ENCODE assay signal across 35 cellular contexts in the genomic region with DNA sequence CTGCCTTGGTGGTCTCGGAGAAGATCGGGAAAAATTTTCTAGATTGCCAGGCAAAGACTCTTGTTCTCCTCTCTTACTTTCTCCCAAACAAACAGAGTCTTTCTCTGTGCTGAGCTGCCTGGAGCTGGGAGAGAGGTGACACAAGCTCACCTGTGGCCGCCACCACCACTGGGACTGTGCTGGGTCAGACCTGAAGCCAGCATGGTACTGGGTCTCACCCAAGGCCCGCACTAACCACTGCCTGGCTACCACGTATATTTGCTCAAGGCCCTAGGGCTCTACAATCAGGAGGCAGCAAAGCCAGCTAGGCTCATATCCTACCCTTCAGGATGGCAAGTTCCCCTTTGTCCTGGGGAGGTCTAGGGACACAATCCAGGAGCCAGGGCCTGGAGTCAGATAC.
DNase-seq lines count a peak whose midpoint lies in the region; ATAC-seq, FAIRE-seq and TF ChIP-seq lines count a peak whose summit lies in the region.
"Had no signal": no experiment of that assay in that cellular context is flagged by ENCODE, and none has a peak within 500 bp of the region (broad histone marks: within the 10 kb centered on the region; RNA-seq: fewer than 3 reads in every experiment).

No MANE protein-coding gene starts in this region.

- H4K91ac ChIP-seq in H1 (replicated peaks; ENCODE audit: insufficient read length, low read length), result no peak overlapping the region

- peaks cover 4 to 7% (median 7%) of the 10 kb centered on the region in 4 experiments; a peak in 5 of 7 replicates for H3K4me1 ChIP-seq in H1 (replicated peaks in 1 of 4; ENCODE audit: control insufficient read depth in 3 of 4, insufficient read depth in 4 of 4, low read length in 3 of 4)
- no peaks in the 10 kb centered on the region for H3K4me1 ChIP-seq in kidney (ENCODE audit: control insufficient read depth in 1 of 2, insufficient read depth in 1 of 2, low read depth in 1 of 2, low read length in 2 of 2)
- H3K4me1 ChIP-seq in aorta (ENCODE audit: control insufficient read depth in 1 of 2, insufficient read depth in 2 of 2, low read length in 2 of 2), result peaks cover 0 to 2% of the 10 kb centered on the region in 2 donors
- H3K4me1 ChIP-seq: A549; BE2C; BLaER1; BLaER1 treated with 17β-estradiol and CSF1 and Interleukin-3, amounts not matched to agents 10 nM and 100 nM; Caco-2 had no signal

- H4K8ac ChIP-seq in H1 (ENCODE audit: extremely low read depth, insufficient read depth, low read length), result no peak overlapping the region

- H3K36me3 ChIP-seq in H1 (ENCODE audit: control insufficient read depth in 2 of 4, insufficient read depth in 4 of 4, low read length in 3 of 4), result peaks cover 0 to 4% (median 0%) of the 10 kb centered on the region in 4 experiments; a peak in 1 of 8 replicates
- no peaks in the 10 kb centered on the region for H3K36me3 ChIP-seq in kidney (ENCODE audit: control insufficient read depth in 1 of 2, insufficient read depth in 2 of 2, low read length in 2 of 2)
- H3K36me3 ChIP-seq in aorta (ENCODE audit: control insufficient read depth in 1 of 2, insufficient read depth in 2 of 2, low read length in 1 of 2), result no peaks in the 10 kb centered on the region
- H3K36me3 ChIP-seq: BE2C; BLaER1; BLaER1 treated with 17β-estradiol and CSF1 and Interleukin-3, amounts not matched to agents 10 nM and 100 nM had no signal

- no peaks in the 10 kb centered on the region for H3K79me2 ChIP-seq in H1 (ENCODE audit: control insufficient read depth in 1 of 2, insufficient read depth in 2 of 2, low read length in 2 of 2)

- no peak for TF ChIP-seq POLR2A in H1 (IDR thresholded peaks at IDR 0.05; ENCODE audit: control extremely low read depth in 1 of 2, low read depth in 2 of 2, low read length in 2 of 2)

- H2AK5ac ChIP-seq in H1 (ENCODE audit: low read depth, low read length), result peak overlapping the region; percentile 97; the same call in 1 of the 2 replicates

- 0 out of 2 replicates have a peak overlapping the region, but pooled peaks have one; percentile 90 for H2BK12ac ChIP-seq in H1 (ENCODE audit: low read depth, low read length)

- H3K4me1 Mint-ChIP-seq in progenitor cell of endocrine pancreas (ENCODE audit: low read depth), result no peaks in the 10 kb centered on the region
- H3K4me1 Mint-ChIP-seq in MCF 10A (ENCODE audit: insufficient read depth, unreplicated experiment), result no peaks in the 10 kb centered on the region
- H3K4me1 Mint-ChIP-seq: B cell; CD14-positive monocyte; CD4-positive, CD25-positive, alpha-beta regulatory T cell; CD8-positive, alpha-beta memory T cell had no signal

- peak overlapping the region; percentile 97; the same call in 1 of the 2 replicates for H2BK15ac ChIP-seq in H1 (ENCODE audit: low read length)

- no peak for TF ChIP-seq RAD21 in H1 (IDR thresholded peaks at IDR 0.05 in 1 of 2, conservative IDR thresholded peaks at IDR 0.05 in 1 of 2; ENCODE audit: low read depth in 2 of 2, low read length in 2 of 2)

- TF ChIP-seq CTCF in H1 (IDR thresholded peaks at IDR 0.05; ENCODE audit: control extremely low read depth in 1 of 3, insufficient read depth in 1 of 3, low read depth in 1 of 3, low read length in 3 of 3) (no peak), kidney (IDR thresholded peaks at IDR 0.05; ENCODE audit: borderline replicate concordance, extremely low read depth, insufficient read depth) (no peak), progenitor cell of endocrine pancreas (IDR thresholded peaks at IDR 0.05; ENCODE audit: unreplicated experiment) (no peak), MCF 10A (IDR thresholded peaks at IDR 0.05; ENCODE audit: unreplicated experiment) (no peak)

- DNase-seq in H1 (ENCODE audit: low read depth in 1 of 2, low spot score in 2 of 2) (no peak), kidney (peak; percentile 52), aorta (no peak), progenitor cell of endocrine pancreas (ENCODE audit: low spot score, unreplicated experiment) (no peak), MCF 10A (ENCODE audit: unreplicated experiment) (no peak)
- DNase-seq: 8988T; ACHN; AML-193; BE2C; C1 segment of cervical spinal cord; Caco-2; Calu3; CD4-positive, alpha-beta memory T cell; CD4-positive, alpha-beta T cell; CD4-positive, CD25-positive, alpha-beta regulatory T cell; CD8-positive, alpha-beta memory T cell; CD8-positive, alpha-beta T cell; COR-L47; DMS 273 treated with DMSO at 0.1 percent for 48 hours; DMS153; DMS53; DMS79; DMS79 treated with DMSO at 0.1 percent for 48 hours; DND-41; EL had no signal

- TF ChIP-seq EP300 in H1 (IDR thresholded peaks at IDR 0.05; ENCODE audit: borderline replicate concordance in 1 of 2, low read depth in 2 of 2, low read length in 2 of 2), result no peak

- H2BK120ac ChIP-seq in H1 (replicated peaks; ENCODE audit: low read depth, low read length), result no peak overlapping the region

- H3K18ac ChIP-seq in H1 (ENCODE audit: extremely low read depth, low read length), result no peak overlapping the region

- peak; percentile 22 for ATAC-seq in aorta (ENCODE audit: low FRiP score)
- no peak for ATAC-seq in GM18502 (IDR thresholded peaks at IDR 0.05; ENCODE audit: poor library complexity, unreplicated experiment)
- ATAC-seq: A549; CD8-positive, alpha-beta T cell had no signal

- H3K9me3 ChIP-seq in H1 (ENCODE audit: insufficient read depth in 2 of 2, low read depth in 1 of 2, low read length in 1 of 2) (no peaks in the 10 kb centered on the region; a peak in 1 of 4 replicates), kidney (ENCODE audit: control insufficient read depth in 1 of 2, low read length in 2 of 2) (no peaks in the 10 kb centered on the region), aorta (ENCODE audit: control insufficient read depth, low read length) (no peaks in the 10 kb centered on the region)
- H3K9me3 ChIP-seq: A549; BE2C; BLaER1; BLaER1 treated with 17β-estradiol and CSF1 and Interleukin-3, amounts not matched to agents 10 nM and 100 nM; Caco-2 had no signal

- H3K27me3 ChIP-seq in H1 (replicated peaks in 1 of 4; ENCODE audit: control insufficient read depth in 3 of 4, extremely low read depth in 1 of 4, insufficient read depth in 3 of 4, low read length in 3 of 4) (no peaks in the 10 kb centered on the region), aorta (ENCODE audit: control insufficient read depth in 1 of 2, insufficient read depth in 2 of 2, low read length in 1 of 2) (no peaks in the 10 kb centered on the region)
- H3K27me3 ChIP-seq: BE2C; BLaER1; BLaER1 treated with 17β-estradiol and CSF1 and Interleukin-3, amounts not matched to agents 10 nM and 100 nM had no signal

- H3K9me3 Mint-ChIP-seq in progenitor cell of endocrine pancreas (ENCODE audit: low read depth) (peaks cover 4% of the 10 kb centered on the region), MCF 10A (ENCODE audit: unreplicated experiment) (no peaks in the 10 kb centered on the region)

- H2BK20ac ChIP-seq in H1 (ENCODE audit: low read length), result 0 out of 2 replicates have a peak overlapping the region, but pooled peaks have one; percentile 11

- no TSS peak for BruUV-seq in MCF 10A (replicated peaks; lab: Mats Ljungman, UMichigan)

- WGBS in H1 (ENCODE audit: extremely low coverage in 1 of 2, insufficient coverage in 1 of 2, insufficient read length in 1 of 2, insufficient replicate concordance in 2 of 2, low coverage in 1 of 2, low lambda C conversion rate in 2 of 2, missing lambda C conversion rate in 1 of 2), 2 experiments, result 92% methylated on average over 5 of the region's 5 CpGs; no CpG with 5 or more reads in 1 of the 2 experiments
- 95 to 96% methylated on average over 5 of the region's 5 CpGs for WGBS in aorta, 2 donors

- H3K27me3 Mint-ChIP-seq in progenitor cell of endocrine pancreas (no peaks in the 10 kb centered on the region), MCF 10A (ENCODE audit: insufficient read depth, unreplicated experiment) (peaks cover 80% of the 10 kb centered on the region)
- H3K27me3 Mint-ChIP-seq: B cell; CD4-positive, CD25-positive, alpha-beta regulatory T cell had no signal

- H2BK5ac ChIP-seq in H1 (ENCODE audit: low read depth, low read length), result 0 out of 2 replicates have a peak overlapping the region, but pooled peaks have one; percentile 62

- POLR2A ChIA-PET in H1 (lab: Charles Lee; ENCODE audit: partially characterized antibody), result no interaction called here
- POLR2A ChIA-PET in MCF 10A (lab: Yijun Ruan, JAX), result interaction anchor here (0.6 kb wide), 1 partner anchor 34 kb away, joined by 3 read pairs; no protein-coding TSS in a partner anchor

- intact Hi-C loops in kidney (cut with DNase I) (no loop called here), aorta (cut with DNase I) (no loop called here), MCF 10A (cut with micrococcal nuclease) (no loop called here)

- H3K4me3 Mint-ChIP-seq in progenitor cell of endocrine pancreas (ENCODE audit: low read depth), result no peak overlapping the region
- H3K4me3 Mint-ChIP-seq in MCF 10A (ENCODE audit: unreplicated experiment), result no peak overlapping the region
- H3K4me3 Mint-ChIP-seq: B cell; CD14-positive monocyte; CD4-positive, alpha-beta memory T cell; CD4-positive, alpha-beta T cell; CD4-positive, CD25-positive, alpha-beta regulatory T cell; CD8-positive, alpha-beta memory T cell; CD8-positive, alpha-beta T cell had no signal

- H3K27ac ChIP-seq in H1 (ENCODE audit: low read depth, low read length) (no peak overlapping the region), kidney (ENCODE audit: low read depth in 2 of 2, low read length in 2 of 2) (no peak overlapping the region), aorta (ENCODE audit: low read depth in 1 of 2, low read length in 2 of 2) (no peak overlapping the region)
- H3K27ac ChIP-seq: 22Rv1; A549; BLaER1; BLaER1 treated with 17β-estradiol and CSF1 and Interleukin-3, amounts not matched to agents 10 nM and 100 nM; C4-2B had no signal

- no peaks in the 10 kb centered on the region for H3K23me2 ChIP-seq in H1 (ENCODE audit: low read depth, low read length)

- no peak overlapping the region for H3K4me2 ChIP-seq in H1 (ENCODE audit: insufficient read depth in 1 of 2, low read depth in 2 of 2, low read length in 2 of 2)
- H3K4me2 ChIP-seq: A549; BLaER1; BLaER1 treated with 17β-estradiol and CSF1 and Interleukin-3, amounts not matched to agents 10 nM and 100 nM had no signal

- no peak overlapping the region for H3K14ac ChIP-seq in H1 (ENCODE audit: insufficient read length)

- H2AFZ ChIP-seq in H1 (ENCODE audit: low read length), result no peak overlapping the region

- H4K20me1 ChIP-seq in H1 (replicated peaks in 1 of 2; ENCODE audit: control insufficient read depth in 1 of 2, insufficient read depth in 2 of 2, low read length in 2 of 2), result no peaks in the 10 kb centered on the region
- H4K20me1 ChIP-seq: BLaER1; BLaER1 treated with 17β-estradiol and CSF1 and Interleukin-3, amounts not matched to agents 10 nM and 100 nM had no signal

- no peak overlapping the region for H4K5ac ChIP-seq in H1 (ENCODE audit: insufficient read length, low read depth, low read length)

- FAIRE-seq in H1 (lab: Jason Lieb, UNC), result no peak
- FAIRE-seq in kidney (lab: Jason Lieb, UNC), result no peak
- FAIRE-seq: A204.1, A549, D721Med had no signal

- no peak overlapping the region for H3K27ac Mint-ChIP-seq in progenitor cell of endocrine pancreas
- no peak overlapping the region for H3K27ac Mint-ChIP-seq in MCF 10A (ENCODE audit: low read depth, unreplicated experiment)
- H3K27ac Mint-ChIP-seq: B cell; CD14-positive monocyte; CD4-positive, alpha-beta memory T cell; CD4-positive, alpha-beta T cell; CD4-positive, CD25-positive, alpha-beta regulatory T cell; CD8-positive, alpha-beta memory T cell; CD8-positive, alpha-beta T cell had no signal

- CTCF ChIA-PET in H1 (lab: Charles Lee; ENCODE audit: partially characterized antibody), result interaction anchor here (1.1 to 4.4 kb wide), 4 partner anchors 14 to 880 kb away, joined by 3 to 23 read pairs (median 4); no protein-coding TSS in a partner anchor
- CTCF ChIA-PET in MCF 10A (lab: Yijun Ruan, JAX), result interaction anchor here (1.1 kb wide), 1 partner anchor 20 kb away, joined by 4 read pairs; no protein-coding TSS in a partner anchor

- H3K36me3 Mint-ChIP-seq in progenitor cell of endocrine pancreas (ENCODE audit: insufficient read depth) (no peaks in the 10 kb centered on the region), MCF 10A (ENCODE audit: insufficient read depth, unreplicated experiment) (no peaks in the 10 kb centered on the region)
- H3K36me3 Mint-ChIP-seq: CD14-positive monocyte; CD4-positive, alpha-beta memory T cell; CD4-positive, CD25-positive, alpha-beta regulatory T cell; CD8-positive, alpha-beta memory T cell; CD8-positive, alpha-beta T cell had no signal

- H3K4me3 ChIP-seq in H1 (ENCODE audit: extremely low read depth in 1 of 4, insufficient read depth in 2 of 4, low read depth in 3 of 4, low read length in 4 of 4) (no peak overlapping the region), kidney (ENCODE audit: low read length in 2 of 2) (no peak overlapping the region), aorta (ENCODE audit: low read length in 2 of 2) (no peak overlapping the region)
- H3K4me3 ChIP-seq: A549; BLaER1; BLaER1 treated with 17β-estradiol and CSF1 and Interleukin-3, amounts not matched to agents 10 nM and 100 nM had no signal

- H3K56ac ChIP-seq in H1 (replicated peaks; ENCODE audit: insufficient read length, low read depth, low read length), result no peak overlapping the region

- no peak overlapping the region for H3K23ac ChIP-seq in H1 (ENCODE audit: insufficient read length)

- H3K79me1 ChIP-seq in H1 (ENCODE audit: low read depth, low read length), result no peaks in the 10 kb centered on the region; the same call in 1 of the 2 replicates

- H3K4ac ChIP-seq in H1 (replicated peaks; ENCODE audit: insufficient read length, low read depth, low read length), result no peak overlapping the region

- H3K9ac ChIP-seq in H1 (replicated peaks in 1 of 4; ENCODE audit: extremely low read depth in 1 of 4, low read depth in 3 of 4, low read length in 3 of 4) (no peak overlapping the region), kidney (ENCODE audit: low read length in 2 of 2) (no peak overlapping the region)
- H3K9ac ChIP-seq: BLaER1; BLaER1 treated with 17β-estradiol and CSF1 and Interleukin-3, amounts not matched to agents 10 nM and 100 nM had no signal
